In genomic region chr11:35005156-35005780, GRCh38 we compare ENCODE assay signal across 14 cellular contexts.
DNase-seq lines count a peak whose midpoint lies in the region; FAIRE-seq and TF ChIP-seq lines count a peak whose summit lies in the region.
"Had no signal": no experiment of that assay in that cellular context is flagged by ENCODE, and none has a peak within 500 bp of the region (broad histone marks: within the 10 kb centered on the region; RNA-seq: fewer than 3 reads in every experiment).

No MANE protein-coding gene starts in this region.

- no peaks in the 10 kb centered on the region for H3K9me3 ChIP-seq in esophagus squamous epithelium
- H3K9me3 ChIP-seq in stomach: no peaks in the 10 kb centered on the region
- H3K9me3 ChIP-seq: ascending aorta had no signal

- intact Hi-C loops in esophagus squamous epithelium (cut with DNase I) (loop anchor here (10.0 kb wide), 1 partner anchor 110 kb away; no protein-coding TSS in a partner anchor), stomach (cut with DNase I; ENCODE audit: low total_unique reads) (no loop called here)

- H3K27ac ChIP-seq in esophagus squamous epithelium (peak overlapping the region; percentile 12 to 68 (median 54)), stomach (peak overlapping the region; percentile 8 to 70 (median 49)), RWPE1 (no peak overlapping the region)
- H3K27ac ChIP-seq: ascending aorta had no signal

- H3K36me3 ChIP-seq in esophagus squamous epithelium (no peaks in the 10 kb centered on the region), stomach (no peaks in the 10 kb centered on the region)
- H3K36me3 ChIP-seq: ascending aorta had no signal

- H3K4me1 ChIP-seq in esophagus squamous epithelium (peaks cover 0 to 56% (median 15%) of the 10 kb centered on the region in 3 donors), stomach (peaks cover 19 to 69% (median 39%) of the 10 kb centered on the region in 4 donors)
- H3K4me1 ChIP-seq: ascending aorta had no signal

- TF ChIP-seq POLR2A in esophagus squamous epithelium (IDR thresholded peaks at IDR 0.05) (no peak), stomach (IDR thresholded peaks at IDR 0.05) (no peak)

- POLR2A ChIA-PET in HEK293T (lab: Yijun Ruan, JAX): no interaction called here
- POLR2A ChIA-PET in RWPE1 (lab: Yijun Ruan, JAX; ENCODE audit: low non-redundant PET): no interaction called here

- H3K27me3 ChIP-seq in esophagus squamous epithelium (no peaks in the 10 kb centered on the region), stomach (no peaks in the 10 kb centered on the region)
- H3K27me3 ChIP-seq: ascending aorta had no signal

- CTCF ChIA-PET in HEK293T (lab: Yijun Ruan, JAX): no interaction called here
- CTCF ChIA-PET in RWPE1 (lab: Yijun Ruan, JAX): no interaction called here

- DNase-seq in GM19239 (ENCODE audit: insufficient read length, low spot score): no peak
- peak; percentile 83 for DNase-seq in NCI-H69 (lab: John Stamatoyannopoulos, UW)
- DNase-seq in esophagus squamous epithelium (lab: John Stamatoyannopoulos, UW): no peak
- DNase-seq in stomach: peak; percentile 59
- DNase-seq in HEK293T (ENCODE audit: extremely low spot score): no peak
- DNase-seq in NCI-H146 (lab: John Stamatoyannopoulos, UW): no peak
- no peak for DNase-seq in RWPE1 (ENCODE audit: low spot score)
- DNase-seq: activated CD8-positive, alpha-beta memory T cell treated with anti-CD3 and anti-CD28 coated beads for 24 hours; C1 segment of cervical spinal cord; NCI-H2081 treated with DMSO at 0.1 percent for 48 hours had no signal

- no peak for TF ChIP-seq CTCF in esophagus squamous epithelium (IDR thresholded peaks at IDR 0.05)
- no peak for TF ChIP-seq CTCF in stomach (IDR thresholded peaks at IDR 0.05)
- TF ChIP-seq CTCF in RWPE1 (conservative IDR thresholded peaks at IDR 0.05; ENCODE audit: low read depth): no peak

- TF ChIP-seq EP300 in stomach (IDR thresholded peaks at IDR 0.05): no peak

- FAIRE-seq in GM19239 (lab: Jason Lieb, UNC): peak; percentile 33
- FAIRE-seq: GM12891 had no signal

- 50 to 62% methylated on average over 4 of the region's 4 CpGs for WGBS in esophagus squamous epithelium, 2 donors
- WGBS in stomach, 5 donors: 28 to 63% (median 52%) methylated on average over 4 of the region's 4 CpGs

- H3K4me3 ChIP-seq in esophagus squamous epithelium (no peak overlapping the region), stomach (no peak overlapping the region)
- H3K4me3 ChIP-seq: ascending aorta, lung, smooth muscle cell had no signal

TF ChIP-seq in HEK293T, 16 proteins besides CTCF, POLR2A, EP300 and RAD21:
- TF ChIP-seq FOXK2 (IDR thresholded peaks at IDR 0.05) (no peak), L3MBTL2 (conservative IDR thresholded peaks at IDR 0.05) (no peak), SUZ12 (IDR thresholded peaks at IDR 0.05) (no peak), FOXM1 (IDR thresholded peaks at IDR 0.05; ENCODE audit: borderline replicate concordance) (no peak), CTBP1 (IDR thresholded peaks at IDR 0.05; ENCODE audit: borderline replicate concordance) (no peak), ZNF384 (IDR thresholded peaks at IDR 0.05) (no peak), FOXA1 (IDR thresholded peaks at IDR 0.05) (no peak), HDGF (IDR thresholded peaks at IDR 0.05; ENCODE audit: borderline replicate concordance) (no peak), BHLHE40 (IDR thresholded peaks at IDR 0.05; ENCODE audit: borderline replicate concordance) (no peak), TARDBP (IDR thresholded peaks at IDR 0.05) (no peak), NFRKB (IDR thresholded peaks at IDR 0.05) (no peak), ARNT (IDR thresholded peaks at IDR 0.05) (no peak), LEF1 (IDR thresholded peaks at IDR 0.05; ENCODE audit: borderline replicate concordance) (no peak), ELF4 (IDR thresholded peaks at IDR 0.05) (no peak), SP1 (IDR thresholded peaks at IDR 0.05) (no peak)
- TF ChIP-seq, protein P1, sequence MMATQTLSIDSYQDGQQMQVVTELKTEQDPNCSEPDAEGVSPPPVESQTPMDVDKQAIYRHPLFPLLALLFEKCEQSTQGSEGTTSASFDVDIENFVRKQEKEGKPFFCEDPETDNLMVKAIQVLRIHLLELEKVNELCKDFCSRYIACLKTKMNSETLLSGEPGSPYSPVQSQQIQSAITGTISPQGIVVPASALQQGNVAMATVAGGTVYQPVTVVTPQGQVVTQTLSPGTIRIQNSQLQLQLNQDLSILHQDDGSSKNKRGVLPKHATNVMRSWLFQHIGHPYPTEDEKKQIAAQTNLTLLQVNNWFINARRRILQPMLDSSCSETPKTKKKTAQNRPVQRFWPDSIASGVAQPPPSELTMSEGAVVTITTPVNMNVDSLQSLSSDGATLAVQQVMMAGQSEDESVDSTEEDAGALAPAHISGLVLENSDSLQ (IDR thresholded peaks at IDR 0.05): no peak

Comparison
In these comparisons a context has a peak if more than half of its experiments do, and no peak if none do; other contexts are left out.
1. DNase-seq: peak in NCI-H69 (single experiment) and stomach (single experiment); none in GM19239 (single experiment), esophagus squamous epithelium (single experiment), HEK293T (single experiment), NCI-H146 (single experiment) and RWPE1 (single experiment).